ENCODE assay signal across 8 cellular contexts in the genomic region with DNA sequence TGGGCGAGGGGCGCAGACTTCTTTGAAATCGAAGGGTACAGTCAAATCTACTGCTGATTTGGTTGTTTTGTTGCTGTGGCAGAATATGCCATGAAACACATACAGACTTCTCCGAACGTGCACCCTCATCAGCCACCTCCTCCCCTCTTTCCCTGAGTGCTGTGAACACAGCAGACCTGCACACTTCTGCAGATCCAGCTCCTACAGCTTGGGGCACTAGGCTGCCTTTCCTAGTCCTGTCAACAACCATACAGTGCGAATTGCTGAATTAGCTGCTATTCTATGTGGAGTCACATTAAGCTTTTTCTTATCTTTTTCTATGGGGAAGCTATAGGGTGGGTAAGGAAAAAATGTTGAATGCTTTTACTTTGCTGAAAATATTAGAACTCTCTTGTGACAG. TPM values are rescaled to one million over a fixed set of nuclear protein-coding genes. Genes with fewer than 3 reads are reported as not detected.
DNase-seq lines count a peak whose midpoint lies in the region; ATAC-seq and TF ChIP-seq lines count a peak whose summit lies in the region.

No MANE protein-coding gene starts in this region.

- H3K4me1 ChIP-seq in neural progenitor cell (peaks cover 14% of the 10 kb centered on the region), SJCRH30 (no peaks in the 10 kb centered on the region)

- H3K27ac ChIP-seq in neural progenitor cell (no peak overlapping the region), SJCRH30 (no peak overlapping the region)

- no peak overlapping the region for H3K4me2 ChIP-seq in neural progenitor cell

- H3K4me3 Mint-ChIP-seq in neural progenitor cell: no peak overlapping the region

- no peak overlapping the region for H3K9ac ChIP-seq in neural progenitor cell

- peaks cover 4% of the 10 kb centered on the region for H3F3A ChIP-seq in neural progenitor cell (ENCODE audit: low read depth)

- H2AFZ ChIP-seq in neural progenitor cell (replicated peaks): no peak overlapping the region

- H3K9me3 ChIP-seq in neural progenitor cell (ENCODE audit: low read depth) (no peaks in the 10 kb centered on the region), SJCRH30 (replicated peaks) (no peaks in the 10 kb centered on the region)

- H3K4me3 ChIP-seq in epithelial cell of esophagus (ENCODE audit: low read length): no peak overlapping the region
- no peak overlapping the region for H3K4me3 ChIP-seq in neural progenitor cell
- H3K4me3 ChIP-seq in SJCRH30: no peak overlapping the region

- H4K20me1 ChIP-seq in neural progenitor cell (ENCODE audit: low read depth): no peaks in the 10 kb centered on the region

- H3K27ac Mint-ChIP-seq in neural progenitor cell: no peak overlapping the region

- H3K79me2 ChIP-seq in neural progenitor cell (ENCODE audit: low read depth): no peaks in the 10 kb centered on the region

- H3K27me3 ChIP-seq in neural progenitor cell: no peaks in the 10 kb centered on the region
- H3K27me3 ChIP-seq in SJCRH30: no peaks in the 10 kb centered on the region

- no peak for ATAC-seq in omental fat pad (ENCODE audit: low FRiP score)

- TF ChIP-seq CTCF in epithelial cell of esophagus (IDR thresholded peaks at IDR 0.05; ENCODE audit: insufficient read depth, low read depth, low read length, missing control alignments) (peak; percentile 69), neural progenitor cell (IDR thresholded peaks at IDR 0.05) (peak; percentile 59), GM10266 (IDR thresholded peaks at IDR 0.05; ENCODE audit: control insufficient read depth, insufficient read depth, low read depth, missing control alignments) (no peak), omental fat pad (IDR thresholded peaks at IDR 0.05) (no peak)

- H3K36me3 Mint-ChIP-seq in neural progenitor cell: peaks cover 11% of the 10 kb centered on the region

- H3K4me1 Mint-ChIP-seq in neural progenitor cell: peaks cover 5% of the 10 kb centered on the region

- DNase-seq in ELF-1 (ENCODE audit: low read depth, low spot score): peak; percentile 31
- peak; percentile 16 for DNase-seq in NCI-H2227 treated with DMSO at 0.1 percent for 48 hours (lab: John Stamatoyannopoulos, UW)
- peak; percentile 52 for DNase-seq in epithelial cell of esophagus (ENCODE audit: low read depth)
- peak; percentile 61 for DNase-seq in neural progenitor cell (ENCODE audit: low spot score)
- DNase-seq in GM10266 (ENCODE audit: extremely low spot score): no peak
- no peak for DNase-seq in SJCRH30
- DNase-seq in HuH-7.5 (ENCODE audit: low spot score): no peak
- no peak for DNase-seq in omental fat pad (ENCODE audit: low spot score)

- no peaks in the 10 kb centered on the region for H3K27me3 Mint-ChIP-seq in neural progenitor cell (ENCODE audit: insufficient read depth, low read depth)

- no peaks in the 10 kb centered on the region for H3K36me3 ChIP-seq in neural progenitor cell
- H3K36me3 ChIP-seq in SJCRH30: peaks cover 10% of the 10 kb centered on the region

- no peaks in the 10 kb centered on the region for H3K9me3 Mint-ChIP-seq in neural progenitor cell

RNA-seq across cellular contexts. Expression of a gene that starts 57.5 kb away (rescaled TPM):
- total RNA-seq in neural progenitor cell (ENCODE audit: low replicate concordance): 1.5 and 2.3 TPM in 2 replicates
- not detected in 2 replicates for total RNA-seq in SJCRH30 (2014; rRNA removed; shearing (Covaris generic))
- 1 to 10 TPM in 2 of 4 donors, under 1 TPM in 2; 0.13 to 2.2 (median 1.2) TPM for total RNA-seq in omental fat pad

Comparison
In these comparisons a context has a peak if more than half of its experiments do, and no peak if none do; other contexts are left out.
1. DNase-seq: peak in ELF-1 (single experiment), NCI-H2227 treated with DMSO at 0.1 percent for 48 hours (single experiment), epithelial cell of esophagus (single experiment) and neural progenitor cell (single experiment); none in GM10266 (single experiment), SJCRH30 (0 of 2), HuH-7.5 (single experiment) and omental fat pad (single experiment).
2. CTCF ChIP-seq: peak in epithelial cell of esophagus (single experiment) and neural progenitor cell (single experiment); none in GM10266 (single experiment) and omental fat pad (0 of 3).